In genomic region chr14:94584591-94585280, GRCh38 we compare ENCODE assay signal across 32 cellular contexts. TPM values are rescaled to one million over a fixed set of nuclear protein-coding genes. Genes with fewer than 3 reads are reported as not detected.
"Had no signal": no experiment of that assay in that cellular context is flagged by ENCODE, and none has a peak within 500 bp of the region (broad histone marks: within the 10 kb centered on the region; RNA-seq: fewer than 3 reads in every experiment).

No MANE protein-coding gene starts in this region.

- FAIRE-seq: endothelial cell of umbilical vein, islet of Langerhans had no signal

- H3K36me3 Mint-ChIP-seq: activated naive CD8-positive, alpha-beta T cell; T-cell had no signal

- H3K4me1 Mint-ChIP-seq: activated B cell treated with CpG ODN at 0.5 μM for 24 hours, T-cell had no signal

- H3K9me3 Mint-ChIP-seq: activated B cell treated with CpG ODN at 0.5 μM for 24 hours; activated T-cell treated with anti-CD3 and anti-CD28 coated beads, Interleukin-2, amount 50 U/mL, for 72 hours; effector memory CD8-positive, alpha-beta T cell; T-cell; T-helper 2 cell treated with Interferon-gamma antibody and Interleukin-4, amounts not matched to agents 5 μg/mL and 100 μg/mL, for 36 hours had no signal

- H3K9me3 ChIP-seq: ascending aorta, left ventricle myocardium inferior, right atrium auricular region, spleen, thoracic aorta, uterus had no signal

- H3K4me3 Mint-ChIP-seq: activated B cell treated with CpG ODN at 0.5 μM for 24 hours; activated naive CD8-positive, alpha-beta T cell; activated T-cell treated with anti-CD3 and anti-CD28 coated beads, Interleukin-2, amount 50 U/mL, for 72 hours; effector memory CD8-positive, alpha-beta T cell; T-cell; T-helper 2 cell treated with Interferon-gamma antibody and Interleukin-4, amounts not matched to agents 5 μg/mL and 100 μg/mL, for 36 hours had no signal

- H3K36me3 ChIP-seq: ascending aorta, brain microvascular endothelial cell, left ventricle myocardium inferior, right atrium auricular region, thoracic aorta, uterus had no signal

- DNase-seq: activated B cell treated with CpG ODN at 0.5 μM for 24 hours; activated CD4-positive, alpha-beta T cell treated with anti-CD3 and anti-CD28 coated beads, Interleukin-2, amount 50 U/mL, for 4 hours; activated naive CD4-positive, alpha-beta T cell; activated T-cell treated with anti-CD3 and anti-CD28 coated beads for 4 hours; activated T-cell treated with anti-CD3 and anti-CD28 coated beads, Interleukin-2, amount 50 U/mL, for 72 hours; brain microvascular endothelial cell; cortex of kidney; effector memory CD8-positive, alpha-beta T cell; foreskin melanocyte; left ventricle myocardium inferior; nucleus accumbens; spleen; stimulated activated CD4-positive, alpha-beta T cell treated with anti-CD3 and anti-CD28 coated beads, Interleukin-2, amount 100 ng/mL, for 48 hours; stimulated activated naive CD8-positive, alpha-beta T cell treated with anti-CD3 and anti-CD28 coated beads, Interleukin-15, Interleukin-2, amounts not matched to agents 100 U/mL and 50 U/mL, for 24 hours; T-cell; trophoblast cell; uterus had no signal

- H3K27ac Mint-ChIP-seq: activated B cell treated with CpG ODN at 0.5 μM for 24 hours; activated naive CD8-positive, alpha-beta T cell; activated T-cell treated with anti-CD3 and anti-CD28 coated beads, Interleukin-2, amount 50 U/mL, for 72 hours; effector memory CD8-positive, alpha-beta T cell; T-cell; T-helper 2 cell treated with Interferon-gamma antibody and Interleukin-4, amounts not matched to agents 5 μg/mL and 100 μg/mL, for 36 hours had no signal

- H3K27me3 ChIP-seq: ascending aorta, brain microvascular endothelial cell, right atrium auricular region, uterus had no signal

- H3K9ac ChIP-seq: parathyroid adenoma had no signal

- ATAC-seq: activated T-cell treated with anti-CD3 and anti-CD28 coated beads, Interleukin-2, amount 50 U/mL, for 72 hours; effector memory CD8-positive, alpha-beta T cell; stimulated activated naive CD8-positive, alpha-beta T cell treated with anti-CD3 and anti-CD28 coated beads, Interleukin-15, Interleukin-2, amounts not matched to agents 100 U/mL and 50 U/mL, for 24 hours; T-cell had no signal

- H3K27me3 Mint-ChIP-seq: activated B cell treated with CpG ODN at 0.5 μM for 24 hours had no signal

- H3K4me3 ChIP-seq: ascending aorta, left ventricle myocardium inferior, right atrium auricular region, thoracic aorta, uterus had no signal

- H3K4me1 ChIP-seq: ascending aorta, parathyroid adenoma, uterus had no signal

- H3K27ac ChIP-seq: ascending aorta, brain microvascular endothelial cell, left ventricle myocardium inferior, parathyroid adenoma, right atrium auricular region, thoracic aorta, uterus had no signal

RNA-seq across cellular contexts. Expression of gene SERPINA5, which starts 3.5 kb away (rescaled TPM):
- total RNA-seq: activated B cell treated with CpG ODN at 0.5 μM for 24 hours; activated T-cell treated with anti-CD3 and anti-CD28 coated beads, Interleukin-2, amount 50 U/mL, for 72 hours; endothelial cell of umbilical vein had no signal
- polyA plus RNA-seq: neural cell had no signal

RNA-seq across cellular contexts. Expression of gene SERPINA4, which starts 23.5 kb away (rescaled TPM):
- total RNA-seq: activated B cell treated with CpG ODN at 0.5 μM for 24 hours; activated T-cell treated with anti-CD3 and anti-CD28 coated beads, Interleukin-2, amount 50 U/mL, for 72 hours; ascending aorta; cardiac septum; cerebellum; endothelial cell of umbilical vein; glomerular endothelial cell; left ventricle myocardium inferior; lung microvascular endothelial cell; pulmonary artery endothelial cell; right atrium auricular region; spleen; thoracic aorta had no signal
- polyA plus RNA-seq: endothelial cell of umbilical vein, esophagus, neural cell, spleen had no signal

RNA-seq across cellular contexts. Expression of gene SERPINA3, which starts 27.5 kb away (rescaled TPM):
- total RNA-seq: activated B cell treated with CpG ODN at 0.5 μM for 24 hours; activated T-cell treated with anti-CD3 and anti-CD28 coated beads, Interleukin-2, amount 50 U/mL, for 72 hours; endothelial cell of umbilical vein; lung microvascular endothelial cell had no signal
- polyA plus RNA-seq: endothelial cell of umbilical vein, neural cell had no signal
